Comparison of ENCODE assay signal across 8 cellular contexts in genomic region chr1:174800221-174800791, GRCh38.
DNase-seq lines count a peak whose midpoint lies in the region; ATAC-seq and TF ChIP-seq lines count a peak whose summit lies in the region.

No MANE protein-coding gene starts in this region.

- H3K27ac ChIP-seq in BLaER1: peak overlapping the region; percentile 67
- peak overlapping the region; percentile 64 for H3K27ac ChIP-seq in skeletal muscle tissue (ENCODE audit: low read depth, low read length)

- H3K4me2 ChIP-seq in BLaER1: peak overlapping the region; percentile 93

- DNase-seq in amygdala (lab: John Stamatoyannopoulos, UW) (peak in 35 of 56 donors; percentile 4 to 64 (median 34)), chondrocyte (ENCODE audit: low spot score) (no peak), NCI-H774 (lab: John Stamatoyannopoulos, UW) (no peak)

- no peaks in the 10 kb centered on the region for H3K9me3 Mint-ChIP-seq in chondrocyte (ENCODE audit: low read depth)

- no peaks in the 10 kb centered on the region for H3K27me3 ChIP-seq in BLaER1
- H3K27me3 ChIP-seq in skeletal muscle tissue (ENCODE audit: control insufficient read depth in 3 of 3, insufficient read depth in 3 of 3, low read length in 3 of 3): no peaks in the 10 kb centered on the region

- no peak for TF ChIP-seq CTCF in chondrocyte (IDR thresholded peaks at IDR 0.05)

- ATAC-seq in HG03175 (IDR thresholded peaks at IDR 0.05; ENCODE audit: unreplicated experiment): peak; percentile 6
- ATAC-seq in HG02981 (IDR thresholded peaks at IDR 0.05; ENCODE audit: unreplicated experiment): no peak

- H3K9ac ChIP-seq in BLaER1 (peak overlapping the region; percentile 82), skeletal muscle tissue (ENCODE audit: low read depth in 1 of 3, low read length in 3 of 3) (peak overlapping the region; percentile 40 to 79 (median 79))

- H3K36me3 ChIP-seq in BLaER1 (no peaks in the 10 kb centered on the region), skeletal muscle tissue (ENCODE audit: control insufficient read depth in 3 of 3, insufficient read depth in 3 of 3, low read length in 3 of 3) (no peaks in the 10 kb centered on the region)

- peak overlapping the region; percentile 71 for H3K4me3 ChIP-seq in BLaER1
- peak overlapping the region; percentile 40 for H3K4me3 ChIP-seq in iPS-11a (ENCODE audit: low read depth, low read length)
- H3K4me3 ChIP-seq in skeletal muscle tissue (ENCODE audit: low read length in 3 of 3): peak overlapping the region; percentile 69 to 87 (median 87)

- H3K27ac Mint-ChIP-seq in chondrocyte (ENCODE audit: unreplicated experiment): no peak overlapping the region

- H3K27me3 Mint-ChIP-seq in chondrocyte (ENCODE audit: low read depth): no peaks in the 10 kb centered on the region

- H3K4me1 Mint-ChIP-seq in chondrocyte (ENCODE audit: low read depth): peaks cover 11% of the 10 kb centered on the region

- H3K4me3 Mint-ChIP-seq in chondrocyte (ENCODE audit: unreplicated experiment): no peak overlapping the region

- no peaks in the 10 kb centered on the region for H4K20me1 ChIP-seq in BLaER1

- H3K9me3 ChIP-seq in BLaER1 (no peaks in the 10 kb centered on the region), skeletal muscle tissue (ENCODE audit: control insufficient read depth in 3 of 3, low read length in 3 of 3) (no peaks in the 10 kb centered on the region)

- H3K4me1 ChIP-seq in BLaER1: peaks cover 55% of the 10 kb centered on the region
- peaks cover 5 to 14% (median 6%) of the 10 kb centered on the region in 3 donors for H3K4me1 ChIP-seq in skeletal muscle tissue (ENCODE audit: control insufficient read depth in 3 of 3, insufficient read depth in 3 of 3, low read length in 3 of 3)

- no peaks in the 10 kb centered on the region for H3K36me3 Mint-ChIP-seq in chondrocyte (ENCODE audit: low read depth)

Comparison
In these comparisons a context has a peak if more than half of its experiments do, and no peak if none do; other contexts are left out.
1. DNase-seq: peak in amygdala (35 of 56); none in chondrocyte (single experiment) and NCI-H774 (single experiment).
2. Peak in every context shown above with its lines, with median percentiles within 50 percentile points of each other: H3K4me3 ChIP-seq.